Comparison of ENCODE assay signal across 7 cellular contexts in the genomic region with DNA sequence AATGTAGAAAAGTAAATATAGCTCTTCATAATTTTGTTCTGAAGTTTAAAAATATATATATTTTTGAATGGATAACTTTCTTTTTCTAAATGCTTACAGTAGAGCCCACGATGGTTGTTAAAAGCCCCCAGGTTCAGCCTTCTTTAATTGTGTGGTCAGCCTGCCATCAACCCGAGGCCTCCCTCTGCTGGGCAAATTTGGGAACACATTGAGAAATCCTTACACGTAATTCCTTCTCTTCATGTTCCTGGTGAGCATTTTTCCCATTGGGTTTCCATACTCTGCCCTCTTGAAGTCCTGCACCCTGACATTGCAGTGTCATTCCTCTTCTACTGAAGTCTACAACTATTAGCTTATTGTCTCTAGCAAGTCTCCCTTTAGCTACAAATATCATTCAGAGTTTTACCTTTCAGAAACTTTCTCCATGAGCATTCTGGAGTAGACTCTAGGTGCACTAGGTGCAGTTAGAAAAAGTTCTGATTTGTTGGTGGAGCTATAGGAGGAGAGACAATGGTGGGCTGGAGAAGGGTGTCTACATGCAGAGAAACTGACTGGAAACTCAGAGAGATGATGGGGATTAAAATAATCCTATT. TPM values are rescaled to one million over a fixed set of nuclear protein-coding genes. Genes with fewer than 3 reads are reported as not detected.
DNase-seq lines count a peak whose midpoint lies in the region; ATAC-seq, FAIRE-seq and TF ChIP-seq lines count a peak whose summit lies in the region.

No MANE protein-coding gene starts in this region.

- H3K4me2 ChIP-seq in K562 (ENCODE audit: insufficient read depth, low read length) = no peak overlapping the region; the same call in 1 of the 2 replicates

- DNase-seq in Daoy (ENCODE audit: low read depth) = peak; percentile 58
- DNase-seq in SK-N-DZ (ENCODE audit: low spot score) = peak; percentile 60
- DNase-seq in K562 (ENCODE audit: extremely low read depth in 1 of 4, low spot score in 3 of 4) = peak; percentile 75 to 81 (median 76)
- peak; percentile 77 for DNase-seq in inferior parietal cortex (ENCODE audit: extremely low spot score)
- peak; percentile 49 for DNase-seq in stimulated activated CD4-positive, alpha-beta T cell treated with anti-CD3 and anti-CD28 coated beads, Interleukin-2, amount 100 ng/mL, for 48 hours
- no peak for DNase-seq in activated T-helper 2 cell treated with anti-CD3 and anti-CD28 coated beads, Interferon-gamma antibody, Interleukin-2, Interleukin-4, amounts not matched to agents 10 μg/mL and 5 μg/mL and 100 μg/mL, durations not matched to agents 14 hours and 24 hours and 36 hours (ENCODE audit: low spot score)

- no peak for TF ChIP-seq EP300 in Ishikawa (IDR thresholded peaks at IDR 0.05; ENCODE audit: borderline replicate concordance)
- no peak for TF ChIP-seq EP300 in K562 (IDR thresholded peaks at IDR 0.05; ENCODE audit: low read length)

- no peaks in the 10 kb centered on the region for H4K20me1 ChIP-seq in K562 (replicated peaks; ENCODE audit: control insufficient read depth, insufficient read depth, low read length)

- no peak overlapping the region for H3K9ac ChIP-seq in K562 (ENCODE audit: insufficient read depth in 1 of 2, low read depth in 2 of 2, low read length in 2 of 2)

- H3K27me3 Mint-ChIP-seq in activated T-helper 2 cell treated with anti-CD3 and anti-CD28 coated beads, Interferon-gamma antibody, Interleukin-2, Interleukin-4, amounts not matched to agents 10 μg/mL and 5 μg/mL and 100 μg/mL, durations not matched to agents 14 hours and 24 hours and 36 hours (ENCODE audit: low read depth) = no peaks in the 10 kb centered on the region

- H3K9me1 ChIP-seq in K562 (ENCODE audit: control insufficient read depth, insufficient read depth, low read length) = no peaks in the 10 kb centered on the region

- H3K4me3 Mint-ChIP-seq in activated T-helper 2 cell treated with anti-CD3 and anti-CD28 coated beads, Interferon-gamma antibody, Interleukin-2, Interleukin-4, amounts not matched to agents 10 μg/mL and 5 μg/mL and 100 μg/mL, durations not matched to agents 14 hours and 24 hours and 36 hours (ENCODE audit: low read depth) = no peak overlapping the region

- H3K9me3 ChIP-seq in K562 (replicated peaks; ENCODE audit: control insufficient read depth, insufficient read depth, low read depth, low read length) = no peaks in the 10 kb centered on the region

- 0 out of 2 replicates have a peak overlapping the region, but pooled peaks have one; percentile 57 for H2AFZ ChIP-seq in K562 (ENCODE audit: low read depth, low read length)

- H3K36me3 Mint-ChIP-seq in activated T-helper 2 cell treated with anti-CD3 and anti-CD28 coated beads, Interferon-gamma antibody, Interleukin-2, Interleukin-4, amounts not matched to agents 10 μg/mL and 5 μg/mL and 100 μg/mL, durations not matched to agents 14 hours and 24 hours and 36 hours (ENCODE audit: low read depth) = peaks cover 20% of the 10 kb centered on the region

- no peaks in the 10 kb centered on the region for H3K79me2 ChIP-seq in K562 (ENCODE audit: control insufficient read depth, insufficient read depth, low read length)

- peak; percentile 87 for ATAC-seq in K562

- no peak overlapping the region for H3K27ac ChIP-seq in K562 (ENCODE audit: extremely low read depth, low read depth, low read length)

- WGBS in K562 (ENCODE audit: insufficient coverage, low coverage, missing lambda C conversion rate) = 0% methylated on average over 3 of the region's 3 CpGs

- BruUV-seq in K562 (replicated peaks; lab: Mats Ljungman, UMichigan) = no TSS peak

- no peak overlapping the region for H3K4me3 ChIP-seq in K562

- peaks cover 7% of the 10 kb centered on the region; the same call in 2 of the 3 replicates for H3K36me3 ChIP-seq in K562 (ENCODE audit: control insufficient read depth, insufficient read depth, low read length)

- H3K27ac Mint-ChIP-seq in activated T-helper 2 cell treated with anti-CD3 and anti-CD28 coated beads, Interferon-gamma antibody, Interleukin-2, Interleukin-4, amounts not matched to agents 10 μg/mL and 5 μg/mL and 100 μg/mL, durations not matched to agents 14 hours and 24 hours and 36 hours = no peak overlapping the region

- in situ Hi-C loops in K562 (cut with MboI) = no loop called here

- H3K4me1 Mint-ChIP-seq in activated T-helper 2 cell treated with anti-CD3 and anti-CD28 coated beads, Interferon-gamma antibody, Interleukin-2, Interleukin-4, amounts not matched to agents 10 μg/mL and 5 μg/mL and 100 μg/mL, durations not matched to agents 14 hours and 24 hours and 36 hours (ENCODE audit: low read depth) = peaks cover 3% of the 10 kb centered on the region

- peak; percentile 86 for FAIRE-seq in K562 (lab: Jason Lieb, UNC)

- H3K9me3 Mint-ChIP-seq in activated T-helper 2 cell treated with anti-CD3 and anti-CD28 coated beads, Interferon-gamma antibody, Interleukin-2, Interleukin-4, amounts not matched to agents 10 μg/mL and 5 μg/mL and 100 μg/mL, durations not matched to agents 14 hours and 24 hours and 36 hours = no peaks in the 10 kb centered on the region

- intact Hi-C loops in K562 (cut with micrococcal nuclease) = loop anchor here (1.0 kb wide), 1 partner anchor 215 kb away; no protein-coding TSS in a partner anchor
- intact Hi-C loops in activated T-helper 2 cell treated with anti-CD3 and anti-CD28 coated beads, Interferon-gamma antibody, Interleukin-2, Interleukin-4, amounts not matched to agents 10 μg/mL and 5 μg/mL and 100 μg/mL, durations not matched to agents 14 hours and 24 hours and 36 hours (cut with micrococcal nuclease) = no loop called here

- no peak for TF ChIP-seq POLR2A in K562 (conservative IDR thresholded peaks at IDR 0.05)

- peak; percentile 79 for TF ChIP-seq RAD21 in Ishikawa (IDR thresholded peaks at IDR 0.05; ENCODE audit: low read depth)
- TF ChIP-seq RAD21 in K562 (CRISPR knock-in tag; conservative IDR thresholded peaks at IDR 0.05 in 1 of 2, IDR thresholded peaks at IDR 0.05 in 1 of 2) = peak; percentile 64 to 77

- CTCF ChIA-PET in K562 (lab: Yijun Ruan, JAX; ENCODE audit: low intra/inter-chr PET ratio) = interaction anchor here (0.7 to 2.0 kb wide), 5 partner anchors 113 to 283 kb away, joined by 4 to 7 read pairs (median 4); no protein-coding TSS in a partner anchor

- no peaks in the 10 kb centered on the region for H3K27me3 ChIP-seq in K562 (ENCODE audit: control insufficient read depth in 2 of 2, insufficient read depth in 2 of 2, low read length in 2 of 2)

- TF ChIP-seq CTCF in K562 (IDR thresholded peaks at IDR 0.05 in 2 of 3, conservative IDR thresholded peaks at IDR 0.05 in 1 of 3; ENCODE audit: insufficient read depth in 2 of 3, low read depth in 1 of 3, low read length in 3 of 3) = peak; percentile 77 to 87 (median 87)

- POLR2A ChIA-PET in K562 (lab: Yijun Ruan, JAX) = interaction anchor here (2.0 to 11.2 kb wide), 3 partner anchors 11 to 29 kb away, joined by 7 to 206 read pairs (median 11); a partner anchor contains a TSS

- peaks cover 5 to 10% of the 10 kb centered on the region in 2 experiments; a peak in 4 of 5 replicates for H3K4me1 ChIP-seq in K562 (replicated peaks in 1 of 2; ENCODE audit: control insufficient read depth in 2 of 2, insufficient read depth in 2 of 2, low read length in 2 of 2)

TF ChIP-seq in Ishikawa, 13 proteins besides CTCF, POLR2A, EP300 and RAD21:
- TF ChIP-seq TAF1 (IDR thresholded peaks at IDR 0.05; ENCODE audit: low read depth) = no peak
- TF ChIP-seq CREB1 (IDR thresholded peaks at IDR 0.05; ENCODE audit: low read depth) = no peak
- TF ChIP-seq CEBPB (IDR thresholded peaks at IDR 0.05) = 0 out of 2 replicates have a peak, but pooled peaks have one; percentile 48

TF ChIP-seq in K562, 482 proteins besides CTCF, POLR2A, EP300 and RAD21 (continues in another document):
- TF ChIP-seq ZNF384 (IDR thresholded peaks at IDR 0.05; ENCODE audit: low read depth, low read length) (0 out of 2 replicates have a peak, but pooled peaks have one; percentile 10), ZNF561 (CRISPR knock-in tag; conservative IDR thresholded peaks at IDR 0.05) (no peak), ZNF512 (tag; IDR thresholded peaks at IDR 0.05) (peak; percentile 74), TAL1 (IDR thresholded peaks at IDR 0.05) (no peak)

RNA-seq across cellular contexts. Expression of gene TRIM38, which starts 40.6 kb away (rescaled TPM):
- total RNA-seq in Daoy (2014; rRNA removed; shearing (Covaris generic)) = 5.0 and 5.4 TPM in 2 replicates
- 0.02 TPM in 1 of 2 replicates, not detected in the other for polyA plus RNA-seq in SK-N-DZ (2014; cell fraction: cytosol; rRNA removed)
- polyA plus RNA-seq in SK-N-DZ (2014; cell fraction: nucleus; rRNA removed) = 0.05 TPM in 1 of 2 replicates, not detected in the other
- 7.8 and 13.4 TPM in 2 replicates for total RNA-seq in K562 (2011; cell fraction: chromatin; rRNA removed; ENCODE audit: low replicate concordance)
- 4.8 and 5.9 TPM in 2 replicates for total RNA-seq in K562 (2011; cell fraction: nucleolus; rRNA removed)
- 8.2 and 15.0 TPM in 2 replicates for total RNA-seq in K562 (2011; cell fraction: nucleoplasm; rRNA removed)
- total RNA-seq in K562 (2014; rRNA removed) (4.4 and 4.8 TPM in 2 replicates), K562 (2014; rRNA removed; fragmentation: Illumina TruSeq; extraction: Trizol) (6.5 and 7.3 TPM in 2 replicates), K562 (2015; rRNA removed; fragmentation: Illumina TruSeq; extraction: Trizol) (6.1 and 6.7 TPM in 2 replicates), K562 (2021) (5.3 and 6.3 TPM in 2 replicates)
- polyA plus RNA-seq in K562 (2011; rRNA removed) (4.8 and 6.7 TPM in 2 replicates), K562 (2014; fragmentation: Illumina TruSeq; extraction: Trizol) (5.9 and 6.6 TPM in 2 replicates), K562 (2014; fragmentation: Nextera tagmentation; extraction: Ambion mirVana) (1 to 10 TPM; 1.7 to 2.3 TPM), K562 (2014; rRNA removed) (5.2 and 5.7 TPM in 2 replicates)
- 2.0 and 2.8 TPM in 2 replicates for polyA plus RNA-seq in K562 (2011; cell fraction: cytosol; rRNA removed)
- polyA plus RNA-seq in K562 (2011; cell fraction: nucleus; rRNA removed) = 6.6 and 8.0 TPM in 2 replicates
- 3.9 and 8.4 TPM in 2 replicates for polyA plus RNA-seq in K562 (2012)
- 7.4 and 7.6 TPM in 2 replicates for polyA minus RNA-seq in K562 (2011; rRNA and poly(A)+ RNA removed)
- polyA minus RNA-seq in K562 (2011; cell fraction: cytosol; rRNA and poly(A)+ RNA removed) = 2.9 and 3.2 TPM in 2 replicates
- 5.3 and 6.3 TPM in 2 replicates for polyA minus RNA-seq in K562 (2011; cell fraction: nucleus; rRNA and poly(A)+ RNA removed)
- 29.2 and 29.5 TPM in 2 replicates for total RNA-seq in activated T-helper 2 cell treated with anti-CD3 and anti-CD28 coated beads, Interferon-gamma antibody, Interleukin-2, Interleukin-4, amounts not matched to agents 10 μg/mL and 5 μg/mL and 100 μg/mL, durations not matched to agents 14 hours and 24 hours and 36 hours
